26 cellular contexts compared by ENCODE assay signal in the genomic region with DNA sequence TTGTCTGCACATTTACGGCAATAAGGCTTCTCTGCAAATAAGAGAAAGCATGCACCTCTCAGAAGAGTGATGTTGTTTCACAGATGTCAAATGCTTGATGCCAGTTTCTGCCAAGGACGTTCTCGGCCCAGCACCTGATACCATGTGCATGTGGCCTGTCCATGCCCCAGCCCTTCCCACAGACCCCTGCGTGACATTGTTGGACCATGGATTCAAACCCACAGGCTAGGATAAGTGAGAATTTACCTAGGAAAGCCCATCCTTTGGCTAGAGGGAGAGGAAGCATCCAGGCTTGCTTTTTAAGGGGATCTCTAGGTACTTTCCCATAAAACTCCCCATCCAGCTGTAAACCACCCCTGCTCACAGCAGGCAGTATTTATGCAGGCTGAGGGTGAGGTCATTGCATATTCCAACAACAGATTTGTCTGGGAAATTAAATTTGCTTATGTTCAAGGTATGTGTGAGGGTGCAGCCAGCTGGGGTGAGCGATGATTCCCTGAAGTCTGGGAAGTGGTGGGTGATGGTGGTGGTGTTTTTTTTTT.
DNase-seq lines count a peak whose midpoint lies in the region; ATAC-seq, FAIRE-seq and TF ChIP-seq lines count a peak whose summit lies in the region.
"Had no signal": no experiment of that assay in that cellular context is flagged by ENCODE, and none has a peak within 500 bp of the region (broad histone marks: within the 10 kb centered on the region; RNA-seq: fewer than 3 reads in every experiment).

No MANE protein-coding gene starts in this region.

- H3K23ac ChIP-seq in IMR-90 (ENCODE audit: low read depth, low read length) = no peak overlapping the region

- FAIRE-seq in bronchial epithelial cell (lab: Jason Lieb, UNC) (peak; percentile 72), H54 (lab: Jason Lieb, UNC) (no peak)
- FAIRE-seq: colon, RCC 7860 had no signal

- H2BK120ac ChIP-seq in IMR-90 (ENCODE audit: low read depth, low read length) = no peak overlapping the region

- H2BK20ac ChIP-seq in IMR-90 (ENCODE audit: low read depth, low read length) = no peak overlapping the region

- H2BK5ac ChIP-seq in IMR-90 (ENCODE audit: low read depth, low read length, poor library complexity, severe bottlenecking) = no peak overlapping the region

- CTCF ChIA-PET in IMR-90 (lab: Yijun Ruan, JAX) = interaction anchor here (0.6 kb wide), 1 partner anchor 19 kb away, joined by 3 read pairs; no protein-coding TSS in a partner anchor

- in situ Hi-C loops in IMR-90 (cut with MboI; ENCODE audit: low sequenced_read_pairs) = no loop called here

- no peak overlapping the region for H2AFZ ChIP-seq in IMR-90 (replicated peaks; ENCODE audit: low read length, poor library complexity)
- H2AFZ ChIP-seq: neural progenitor cell had no signal

- no peak overlapping the region for H3K14ac ChIP-seq in IMR-90 (replicated peaks; ENCODE audit: low read depth, low read length)

- peak overlapping the region; percentile 44; the same call in 1 of the 2 replicates for H4K5ac ChIP-seq in IMR-90 (ENCODE audit: low read depth, low read length)

- no peak overlapping the region; the same call in 1 of the 2 replicates for H3K4me2 ChIP-seq in IMR-90 (ENCODE audit: low read depth, low read length)
- H3K4me2 ChIP-seq: neural progenitor cell had no signal

- no peak overlapping the region for H3K56ac ChIP-seq in IMR-90 (ENCODE audit: extremely low read depth, insufficient read depth, low read length)

- H3K4me3 ChIP-seq in IMR-90 (ENCODE audit: insufficient read depth, low read depth, low read length) (no peak overlapping the region), bronchial epithelial cell (ENCODE audit: low read depth, low read length) (no peak overlapping the region)
- H3K4me3 ChIP-seq: neural progenitor cell, thoracic aorta had no signal

- no peaks in the 10 kb centered on the region for H3K9me1 ChIP-seq in IMR-90 (ENCODE audit: insufficient read depth, low read length)

- TF ChIP-seq CTCF in IMR-90 (conservative IDR thresholded peaks at IDR 0.05; ENCODE audit: low read depth, low read length) = no peak
- TF ChIP-seq CTCF in bronchial epithelial cell (IDR thresholded peaks at IDR 0.05; ENCODE audit: insufficient read depth, low read length, severe bottlenecking) = no peak

- no peaks in the 10 kb centered on the region; the same call in 1 of the 2 replicates for H3K9me3 ChIP-seq in IMR-90 (ENCODE audit: control insufficient read depth, insufficient read depth, low read length)
- H3K9me3 ChIP-seq: thoracic aorta had no signal

- TF ChIP-seq POLR2A in IMR-90 (IDR thresholded peaks at IDR 0.05; ENCODE audit: low read depth, low read length) (no peak), H54 (IDR thresholded peaks at IDR 0.05; ENCODE audit: low read depth, low read length) (no peak)

- 0 out of 2 replicates have a peak overlapping the region, but pooled peaks have one; percentile 8 for H2AK5ac ChIP-seq in IMR-90 (ENCODE audit: low read depth, low read length)

- WGBS in IMR-90 (ENCODE audit: extremely low coverage in 2 of 2, insufficient read length in 1 of 2), 2 experiments = no CpG with 5 or more reads among the region's 5 CpGs

- no peak overlapping the region for H2BK15ac ChIP-seq in IMR-90 (ENCODE audit: low read depth, low read length)

- H4K20me1 ChIP-seq in IMR-90 (ENCODE audit: insufficient read depth, low read length) = no peaks in the 10 kb centered on the region

- H3K27me3 ChIP-seq in IMR-90 (ENCODE audit: control insufficient read depth, insufficient read depth, low read length) (no peaks in the 10 kb centered on the region), bronchial epithelial cell (ENCODE audit: control insufficient read depth, insufficient read depth, low read length) (peaks cover 5% of the 10 kb centered on the region), layer of hippocampus (ENCODE audit: control insufficient read depth, insufficient read depth, low read length) (no peaks in the 10 kb centered on the region)
- H3K27me3 ChIP-seq: neural progenitor cell had no signal

- H3K18ac ChIP-seq in IMR-90 (ENCODE audit: low read depth, low read length) = peak overlapping the region; percentile 20; the same call in 1 of the 2 replicates

- H3K4ac ChIP-seq in IMR-90 (ENCODE audit: low read depth, low read length) = no peak overlapping the region

- H3K79me1 ChIP-seq in IMR-90 (ENCODE audit: low read depth in 1 of 2, low read length in 2 of 2) = no peaks in the 10 kb centered on the region

- peak; percentile 30 for DNase-seq in Daoy (ENCODE audit: low read depth)
- DNase-seq in IMR-90 = peak; percentile 93
- no peak for DNase-seq in bronchial epithelial cell (ENCODE audit: low read depth)
- DNase-seq in dedifferentiated amniotic fluid mesenchymal stem cell (ENCODE audit: extremely low spot score) = no peak
- DNase-seq in H54 (ENCODE audit: insufficient read length, low spot score) = no peak
- DNase-seq in GM19238 (ENCODE audit: insufficient read length, low spot score) = no peak
- DNase-seq: activated CD4-positive, alpha-beta T cell treated with anti-CD3 and anti-CD28 coated beads for 4 hours; activated CD8-positive, alpha-beta memory T cell treated with anti-CD3 and anti-CD28 coated beads for 24 hours; activated gamma-delta T cell treated with Interleukin-2 at 50 U/mL for 16 hours; activated naive CD8-positive, alpha-beta T cell treated with anti-CD3 and anti-CD28 coated beads, Interleukin-2, amount 50 U/mL, for 24 hours; activated T-cell treated with anti-CD3 and anti-CD28 coated beads, Interleukin-2, amount 50 U/mL, for 24 hours; CD8-positive, alpha-beta T cell; effector memory CD4-positive, alpha-beta T cell; erythroblast; foreskin keratinocyte; Karpas-422; MV-4-11; SIG-M5; stimulated activated CD4-positive, alpha-beta T cell treated with anti-CD3 and anti-CD28 coated beads, Interleukin-2, amount 100 ng/mL, for 48 hours had no signal

- no peak overlapping the region for H3K9ac ChIP-seq in IMR-90 (ENCODE audit: low read depth, low read length)
- H3K9ac ChIP-seq: neural progenitor cell had no signal

- no peaks in the 10 kb centered on the region for H3K36me3 ChIP-seq in IMR-90 (ENCODE audit: control insufficient read depth, insufficient read depth, low read length)
- H3K36me3 ChIP-seq in bronchial epithelial cell (ENCODE audit: control insufficient read depth, insufficient read depth, low read length) = no peaks in the 10 kb centered on the region
- H3K36me3 ChIP-seq: neural progenitor cell, thoracic aorta had no signal

- H3K27ac ChIP-seq in IMR-90 (ENCODE audit: insufficient read depth, low read length) (no peak overlapping the region), layer of hippocampus (ENCODE audit: low read depth, low read length) (peak overlapping the region; percentile 95)
- H3K27ac ChIP-seq: foreskin keratinocyte, neural progenitor cell, thoracic aorta, VCaP had no signal

- peaks cover 14% of the 10 kb centered on the region for H3K4me1 ChIP-seq in IMR-90 (ENCODE audit: control insufficient read depth, insufficient read depth, low read length)
- H3K4me1 ChIP-seq: foreskin keratinocyte had no signal

- no peak overlapping the region for H4K8ac ChIP-seq in IMR-90 (ENCODE audit: low read depth in 2 of 2, low read length in 2 of 2)

- ATAC-seq in IMR-90 (ENCODE audit: low read depth) = peak; percentile 70
- no peak for ATAC-seq in GM19023 (IDR thresholded peaks at IDR 0.05; ENCODE audit: unreplicated experiment)
- ATAC-seq: activated naive CD8-positive, alpha-beta T cell treated with anti-CD3 and anti-CD28 coated beads, Interleukin-2, amount 50 U/mL, for 24 hours; CD8-positive, alpha-beta T cell; foreskin keratinocyte had no signal

- H4K91ac ChIP-seq in IMR-90 (ENCODE audit: insufficient read depth, low read depth, low read length) = no peak overlapping the region

- no peak overlapping the region for H2AK9ac ChIP-seq in IMR-90 (replicated peaks; ENCODE audit: low read depth, low read length, poor library complexity)

- POLR2A ChIA-PET in IMR-90 (lab: Charles Lee; ENCODE audit: unreplicated experiment) = no interaction called here

- no peak for TF ChIP-seq RAD21 in IMR-90 (IDR thresholded peaks at IDR 0.05; ENCODE audit: low read length)

- dilution Hi-C loops in IMR-90 (cut with HindIII; ENCODE audit: low sequenced_read_pairs, unreplicated experiment) = no loop called here

- no TSS peak for BruUV-seq in IMR-90 (replicated peaks; lab: Mats Ljungman, UMichigan)

- intact Hi-C loops in IMR-90 (cut with micrococcal nuclease) = no loop called here

TF ChIP-seq in IMR-90, 13 proteins besides CTCF, POLR2A, EP300 and RAD21:
- no peak for TF ChIP-seq NFE2L2 (IDR thresholded peaks at IDR 0.05; ENCODE audit: low read depth, low read length)
- TF ChIP-seq RCOR1 (IDR thresholded peaks at IDR 0.05; ENCODE audit: insufficient replicate concordance, low read length) = no peak
- no peak for TF ChIP-seq FOS (IDR thresholded peaks at IDR 0.05; ENCODE audit: low read depth, low read length)
- no peak for TF ChIP-seq MAZ (IDR thresholded peaks at IDR 0.05; ENCODE audit: borderline replicate concordance, low read depth, low read length)
- TF ChIP-seq SMC3 (IDR thresholded peaks at IDR 0.05; ENCODE audit: low read depth, low read length) = no peak
- no peak for TF ChIP-seq RFX5 (IDR thresholded peaks at IDR 0.05; ENCODE audit: low read depth, low read length)
- no peak for TF ChIP-seq MXI1 (IDR thresholded peaks at IDR 0.05; ENCODE audit: borderline replicate concordance, low read depth, low read length)
- TF ChIP-seq MAFK (IDR thresholded peaks at IDR 0.05; ENCODE audit: low read depth, low read length) = no peak
- no peak for TF ChIP-seq USF2 (IDR thresholded peaks at IDR 0.05; ENCODE audit: low read depth, low read length)

Comparison
In these comparisons a context has a peak if more than half of its experiments do, and no peak if none do; other contexts are left out.
1. DNase-seq: peak in Daoy (single experiment) and IMR-90 (single experiment); none in bronchial epithelial cell (single experiment), dedifferentiated amniotic fluid mesenchymal stem cell (single experiment), H54 (single experiment) and GM19238 (single experiment).